8 cellular contexts compared by ENCODE assay signal in the genomic region with DNA sequence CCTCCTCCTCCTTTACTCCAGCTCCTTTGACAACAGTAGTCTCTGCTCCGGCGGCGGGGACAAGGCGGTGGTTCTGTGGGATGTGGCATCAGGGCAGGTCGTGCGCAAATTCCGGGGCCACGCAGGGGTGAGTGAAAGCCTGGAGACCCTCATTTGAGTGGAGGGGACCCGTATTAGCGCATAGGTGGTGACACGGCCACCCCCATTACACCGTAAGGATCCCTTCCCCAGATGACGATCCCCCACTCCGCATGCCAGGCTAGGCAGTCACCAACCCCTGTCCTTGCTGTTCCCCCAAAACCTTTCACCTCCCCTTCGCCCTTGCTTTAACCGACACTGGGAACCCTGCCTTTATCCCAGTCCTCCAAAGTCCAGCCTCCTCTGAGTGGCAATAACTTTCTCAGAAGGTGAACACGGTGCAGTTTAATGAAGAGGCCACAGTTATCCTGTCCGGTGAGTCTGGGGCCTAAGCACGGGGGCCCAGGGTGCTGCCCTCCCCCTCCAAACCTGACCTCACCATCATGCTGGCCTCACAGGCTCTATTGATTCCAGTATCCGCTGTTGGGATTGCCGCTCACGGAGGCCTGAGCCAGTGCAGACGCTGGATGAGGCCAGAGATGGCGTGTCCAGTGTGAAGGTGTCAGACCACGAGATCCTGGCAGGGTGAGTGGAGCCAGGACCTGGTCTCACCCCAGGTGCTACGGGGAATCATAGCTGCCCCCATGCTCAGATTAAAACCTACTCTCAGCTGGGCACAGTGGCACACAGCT.
DNase-seq lines count a peak whose midpoint lies in the region; FAIRE-seq and TF ChIP-seq lines count a peak whose summit lies in the region.

No MANE protein-coding gene starts in this region.

- FAIRE-seq in HTR-8/SVneo (lab: Jason Lieb, UNC): no peak

- H3K9me3 ChIP-seq in muscle layer of duodenum (ENCODE audit: control insufficient read depth in 1 of 2, low read length in 2 of 2): no peaks in the 10 kb centered on the region

- H3K36me3 ChIP-seq in ACC112 (ENCODE audit: insufficient read depth, low read length) (no peaks in the 10 kb centered on the region), KMS-11 (ENCODE audit: insufficient read depth) (no peaks in the 10 kb centered on the region), muscle layer of duodenum (ENCODE audit: control insufficient read depth in 1 of 2, insufficient read depth in 2 of 2, low read length in 2 of 2) (peaks cover 8 to 27% of the 10 kb centered on the region in 2 donors)

- DNase-seq in choroid plexus epithelial cell (ENCODE audit: low read depth) (no peak), SHP77 treated with DMSO at 0.1 percent for 48 hours (lab: John Stamatoyannopoulos, UW) (no peak), HTR-8/SVneo (ENCODE audit: insufficient read length, low spot score) (no peak), COLO829 (ENCODE audit: low spot score) (no peak)
- no peak for DNase-seq in stimulated activated CD4-positive, alpha-beta T cell treated with anti-CD3 and anti-CD28 coated beads, Interleukin-2, amount 100 ng/mL, for 24 hours

- no peaks in the 10 kb centered on the region for H3K27me3 ChIP-seq in ACC112 (ENCODE audit: insufficient read depth, low read length)
- H3K27me3 ChIP-seq in KMS-11 (ENCODE audit: insufficient read depth, low read depth): no peaks in the 10 kb centered on the region
- no peaks in the 10 kb centered on the region for H3K27me3 ChIP-seq in muscle layer of duodenum (ENCODE audit: low read depth, low read length)

- H3K79me2 ChIP-seq in ACC112 (ENCODE audit: control insufficient read depth, insufficient read depth, low read length, unreplicated experiment): peaks cover 22% of the 10 kb centered on the region
- 0 out of 2 replicates have a peak, but pooled peaks cover 6% of the 10 kb centered on the region for H3K79me2 ChIP-seq in KMS-11 (ENCODE audit: insufficient read depth, low read depth)

- no peak overlapping the region for H2AFZ ChIP-seq in ACC112 (ENCODE audit: low read length, unreplicated experiment)
- H2AFZ ChIP-seq in KMS-11 (ENCODE audit: low read depth): peak overlapping the region; percentile 62; the same call in 1 of the 2 replicates

- TF ChIP-seq CTCF in KMS-11 (conservative IDR thresholded peaks at IDR 0.05; ENCODE audit: low read depth, low read length) (no peak), choroid plexus epithelial cell (conservative IDR thresholded peaks at IDR 0.05; ENCODE audit: low read depth, low read length) (no peak)

- peak overlapping the region; percentile 63 for H3K9ac ChIP-seq in KMS-11

- H3K4me1 ChIP-seq in ACC112 (ENCODE audit: control insufficient read depth, insufficient read depth, low read length, unreplicated experiment) (peaks cover 22% of the 10 kb centered on the region), KMS-11 (ENCODE audit: low read depth, poor library complexity, severe bottlenecking) (peaks cover 30% of the 10 kb centered on the region), muscle layer of duodenum (ENCODE audit: control insufficient read depth in 1 of 2, insufficient read depth in 2 of 2, low read length in 2 of 2) (peaks cover 19 to 45% of the 10 kb centered on the region in 2 donors)

- no peaks in the 10 kb centered on the region for H4K20me1 ChIP-seq in KMS-11 (ENCODE audit: insufficient read depth)

- H3K27ac ChIP-seq in ACC112 (ENCODE audit: low read depth, low read length) (peak overlapping the region; percentile 96; the same call in 1 of the 2 replicates), KMS-11 (peak overlapping the region; percentile 72; the same call in 1 of the 2 replicates), muscle layer of duodenum (ENCODE audit: low read length) (peak overlapping the region; percentile 100)

- peak overlapping the region; percentile 94 for H3K4me3 ChIP-seq in ACC112 (ENCODE audit: low read depth, low read length)
- H3K4me3 ChIP-seq in KMS-11 (IDR thresholded peaks at IDR 0.05; ENCODE audit: insufficient read depth, low read depth, low read length): no peak overlapping the region
- peak overlapping the region; percentile 81 for H3K4me3 ChIP-seq in choroid plexus epithelial cell (ENCODE audit: low read depth, low read length)
- H3K4me3 ChIP-seq in muscle layer of duodenum (ENCODE audit: low read depth in 1 of 2, low read length in 2 of 2): peak overlapping the region; percentile 97 to 100

- H3K4me2 ChIP-seq in KMS-11: peak overlapping the region; percentile 58
